In genomic region chr15:55846108-55846707, GRCh38 we compare ENCODE assay signal across 8 cellular contexts.
DNase-seq lines count a peak whose midpoint lies in the region; ATAC-seq, FAIRE-seq and TF ChIP-seq lines count a peak whose summit lies in the region.

No MANE protein-coding gene starts in this region.

- POLR2A ChIA-PET in RWPE1 (lab: Yijun Ruan, JAX; ENCODE audit: low non-redundant PET): no interaction called here

- H3K36me3 ChIP-seq in bronchial epithelial cell (ENCODE audit: control insufficient read depth, insufficient read depth, low read length) (peaks cover 7% of the 10 kb centered on the region), kidney epithelial cell (ENCODE audit: control insufficient read depth, insufficient read depth, low read length) (no peaks in the 10 kb centered on the region)

- peak; percentile 92 for TF ChIP-seq CTCF in LNCAP (IDR thresholded peaks at IDR 0.05)
- peak; percentile 93 for TF ChIP-seq CTCF in RWPE1 (conservative IDR thresholded peaks at IDR 0.05; ENCODE audit: low read depth)
- TF ChIP-seq CTCF in bronchial epithelial cell (IDR thresholded peaks at IDR 0.05; ENCODE audit: insufficient read depth, low read length, severe bottlenecking): peak; percentile 61
- peak; percentile 84 for TF ChIP-seq CTCF in kidney epithelial cell (IDR thresholded peaks at IDR 0.05; ENCODE audit: insufficient read depth, low read length, poor library complexity, severe bottlenecking)

- no peaks in the 10 kb centered on the region for H3K27me3 ChIP-seq in bronchial epithelial cell (ENCODE audit: control insufficient read depth, insufficient read depth, low read length)
- no peaks in the 10 kb centered on the region for H3K27me3 ChIP-seq in kidney epithelial cell (ENCODE audit: control insufficient read depth, insufficient read depth, low read length)

- H3K4me3 ChIP-seq in bronchial epithelial cell (ENCODE audit: low read depth, low read length) (no peak overlapping the region), kidney epithelial cell (ENCODE audit: low read depth, low read length) (no peak overlapping the region)

- CTCF ChIA-PET in RWPE1 (lab: Yijun Ruan, JAX): interaction anchor here (0.6 to 1.5 kb wide), 10 partner anchors 10 to 412 kb away, joined by 3 to 6 read pairs (median 4); no protein-coding TSS in a partner anchor

- ATAC-seq in GM21423 (IDR thresholded peaks at IDR 0.05; ENCODE audit: unreplicated experiment): peak; percentile 71

- H3K27ac ChIP-seq in RWPE1: no peak overlapping the region

- FAIRE-seq in bronchial epithelial cell (lab: Jason Lieb, UNC): no peak

- DNase-seq in DMS153 treated with DMSO at 0.1 percent for 48 hours (lab: John Stamatoyannopoulos, UW; ENCODE audit: unreplicated experiment): peak; percentile 14
- DNase-seq in DMS153 (lab: John Stamatoyannopoulos, UW): no peak
- DNase-seq in RWPE1 (ENCODE audit: low spot score): peak; percentile 59
- DNase-seq in bronchial epithelial cell (ENCODE audit: low read depth): peak; percentile 72
- no peak for DNase-seq in kidney epithelial cell (ENCODE audit: low read depth)
- peak; percentile 37 for DNase-seq in stimulated activated CD8-positive, alpha-beta memory T cell treated with anti-CD3 and anti-CD28 coated beads, Interleukin-4, amount 100 ng/mL, for 48 hours

Comparison
In these comparisons a context has a peak if more than half of its experiments do, and no peak if none do; other contexts are left out.
1. DNase-seq: peak in DMS153 treated with DMSO at 0.1 percent for 48 hours (single experiment), RWPE1 (single experiment), bronchial epithelial cell (single experiment) and stimulated activated CD8-positive, alpha-beta memory T cell treated with anti-CD3 and anti-CD28 coated beads, Interleukin-4, amount 100 ng/mL, for 48 hours (single experiment); none in DMS153 (single experiment) and kidney epithelial cell (single experiment).
2. Peak in every context shown above with its lines, with median percentiles within 50 percentile points of each other: CTCF ChIP-seq.